8 cellular contexts compared by ENCODE assay signal in the genomic region with DNA sequence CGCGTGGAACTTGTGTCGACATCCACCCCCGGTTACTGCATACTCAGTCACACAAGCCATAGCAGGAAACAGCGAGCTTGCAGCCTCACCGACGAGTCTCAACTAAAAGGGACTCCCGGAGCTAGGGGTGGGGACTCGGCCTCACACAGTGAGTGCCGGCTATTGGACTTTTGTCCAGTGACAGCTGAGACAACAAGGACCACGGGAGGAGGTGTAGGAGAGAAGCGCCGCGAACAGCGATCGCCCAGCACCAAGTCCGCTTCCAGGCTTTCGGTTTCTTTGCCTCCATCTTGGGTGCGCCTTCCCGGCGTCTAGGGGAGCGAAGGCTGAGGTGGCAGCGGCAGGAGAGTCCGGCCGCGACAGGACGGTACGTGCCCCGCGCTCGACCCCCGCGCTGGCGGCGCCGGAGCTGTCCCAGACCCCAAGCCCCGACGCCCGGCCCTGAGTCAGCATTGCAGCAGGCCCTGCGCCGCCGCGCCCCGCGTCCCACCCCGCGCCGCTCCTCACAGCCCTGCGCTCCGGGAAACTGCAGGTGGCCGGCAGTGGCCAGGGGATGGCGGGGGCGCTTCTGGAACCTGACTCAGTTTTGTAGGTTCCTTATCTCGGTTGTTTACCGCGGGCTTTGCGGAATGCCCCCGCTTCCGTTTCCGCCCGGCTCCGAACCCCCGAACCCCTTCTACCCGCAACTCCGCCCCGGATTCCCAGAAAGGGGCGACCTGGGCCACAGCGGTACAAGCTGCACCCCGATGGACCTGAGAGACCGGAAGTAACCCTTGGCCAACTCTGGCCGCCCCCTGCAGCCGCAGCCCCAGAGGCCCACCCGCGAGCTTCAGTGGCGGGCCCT. TPM values are rescaled to one million over a fixed set of nuclear protein-coding genes. Genes with fewer than 3 reads are reported as not detected.
DNase-seq lines count a peak whose midpoint lies in the region; TF ChIP-seq lines count a peak whose summit lies in the region.

Gene CFLAR, plus strand, starts transcription at position 50 of the 844 bp plus-strand sequence. CDS start 13,702 bp downstream, outside the sequence.

- POLR2A ChIA-PET in GM10248 (lab: Yijun Ruan, JAX), result interaction anchor here (0.7 to 0.8 kb wide), 3 partner anchors 9 to 333 kb away, joined by 3 read pairs; no protein-coding TSS in a partner anchor
- POLR2A ChIA-PET in HEK293T (lab: Yijun Ruan, JAX), result interaction anchor here (0.7 to 1.7 kb wide), 14 partner anchors 10 to 227 kb away, joined by 3 to 9 read pairs (median 4); partner anchors contain the start of genes CASP10, HYCC2, NDUFB3 and NIF3L1

- H3K36me3 Mint-ChIP-seq in T-helper 1 cell treated with Interleukin-12 subunit alpha and Interleukin-12 subunit beta and Interleukin-4 antibody, amounts not matched to agents 30 μg/mL and 1 μg/mL, for 36 hours (ENCODE audit: low read depth), result peaks cover 29% of the 10 kb centered on the region

- H3K9me3 Mint-ChIP-seq in T-helper 1 cell treated with Interleukin-12 subunit alpha and Interleukin-12 subunit beta and Interleukin-4 antibody, amounts not matched to agents 30 μg/mL and 1 μg/mL, for 36 hours, result no peaks in the 10 kb centered on the region

- no peaks in the 10 kb centered on the region for H3K27me3 ChIP-seq in left ventricle myocardium inferior (ENCODE audit: low read depth)
- H3K27me3 ChIP-seq in uterus, result no peaks in the 10 kb centered on the region

- DNase-seq in GM10248 (ENCODE audit: extremely low spot score) (peak; percentile 80), HEK293T (ENCODE audit: extremely low spot score) (peak; percentile 61), NB4 (ENCODE audit: low read depth) (peak; percentile 96), amniotic stem cell (lab: John Stamatoyannopoulos, UW) (peak; percentile 25), left ventricle myocardium inferior (peak; percentile 77), pulmonary artery endothelial cell (ENCODE audit: low read depth, low spot score) (no peak), uterus (peak; percentile 65 to 76)

- H3K27ac Mint-ChIP-seq in T-helper 1 cell treated with Interleukin-12 subunit alpha and Interleukin-12 subunit beta and Interleukin-4 antibody, amounts not matched to agents 30 μg/mL and 1 μg/mL, for 36 hours, result peak within 1 kb of the TSS; percentile 99

- TF ChIP-seq CTCF in GM10248 (IDR thresholded peaks at IDR 0.05; ENCODE audit: control extremely low read depth, extremely low read depth, low read depth, missing control alignments) (no peak), NB4 (IDR thresholded peaks at IDR 0.05; ENCODE audit: low read depth, low read length) (no peak), left ventricle myocardium inferior (IDR thresholded peaks at IDR 0.05; ENCODE audit: borderline replicate concordance) (no peak), uterus (IDR thresholded peaks at IDR 0.05) (no peak)

- CTCF ChIA-PET in GM10248 (lab: Yijun Ruan, JAX), result interaction anchor here (0.6 to 4.5 kb wide), 12 partner anchors 10 to 211 kb away, joined by 3 to 19 read pairs (median 4); partner anchors contain the start of gene CASP10
- CTCF ChIA-PET in HEK293T (lab: Yijun Ruan, JAX), result interaction anchor here (0.6 to 1.3 kb wide), 2 partner anchors 41 to 76 kb away, joined by 3 to 4 read pairs; no protein-coding TSS in a partner anchor

- peaks cover 54% of the 10 kb centered on the region for H3K4me1 ChIP-seq in left ventricle myocardium inferior
- no peaks in the 10 kb centered on the region for H3K4me1 ChIP-seq in uterus

- no peaks in the 10 kb centered on the region for H3K27me3 Mint-ChIP-seq in T-helper 1 cell treated with Interleukin-12 subunit alpha and Interleukin-12 subunit beta and Interleukin-4 antibody, amounts not matched to agents 30 μg/mL and 1 μg/mL, for 36 hours (ENCODE audit: low read depth)

- peak; percentile 64 for TF ChIP-seq POLR2A in NB4 (IDR thresholded peaks at IDR 0.05; ENCODE audit: extremely low read depth, insufficient read length)
- peak; percentile 34 to 42 for TF ChIP-seq POLR2A in uterus (IDR thresholded peaks at IDR 0.05)

- H3K36me3 ChIP-seq in left ventricle myocardium inferior (no peaks in the 10 kb centered on the region), uterus (no peaks in the 10 kb centered on the region)

- H3K4me3 ChIP-seq in NB4 (ENCODE audit: low read depth, low read length) (peak within 1 kb of the TSS; percentile 98), left ventricle myocardium inferior (peak within 1 kb of the TSS; percentile 88), uterus (peak within 1 kb of the TSS; percentile 85 to 95)

- H3K4me1 Mint-ChIP-seq in T-helper 1 cell treated with Interleukin-12 subunit alpha and Interleukin-12 subunit beta and Interleukin-4 antibody, amounts not matched to agents 30 μg/mL and 1 μg/mL, for 36 hours (ENCODE audit: low read depth), result peaks cover 35% of the 10 kb centered on the region

- H3K9me3 ChIP-seq in left ventricle myocardium inferior (replicated peaks), result no peaks in the 10 kb centered on the region
- no peaks in the 10 kb centered on the region for H3K9me3 ChIP-seq in uterus

- intact Hi-C loops in left ventricle myocardium inferior (cut with micrococcal nuclease) (no loop called here), uterus (cut with DNase I; ENCODE audit: low total_unique reads) (no loop called here)

- H3K27ac ChIP-seq in left ventricle myocardium inferior (replicated peaks) (peak within 1 kb of the TSS; percentile 100), uterus (peak within 1 kb of the TSS; percentile 97 to 100)

- peak within 1 kb of the TSS; percentile 97 for H3K4me3 Mint-ChIP-seq in T-helper 1 cell treated with Interleukin-12 subunit alpha and Interleukin-12 subunit beta and Interleukin-4 antibody, amounts not matched to agents 30 μg/mL and 1 μg/mL, for 36 hours

TF ChIP-seq in HEK293T, 16 proteins besides CTCF, POLR2A, EP300 and RAD21:
- TF ChIP-seq FOXA1 (IDR thresholded peaks at IDR 0.05) (no peak), NFRKB (IDR thresholded peaks at IDR 0.05) (no peak), ARNT (IDR thresholded peaks at IDR 0.05) (no peak), ZNF384 (IDR thresholded peaks at IDR 0.05) (no peak)

RNA-seq across cellular contexts. Expression of gene CFLAR, which starts in this region (rescaled TPM):
- 238 TPM for total RNA-seq in left ventricle myocardium inferior
- total RNA-seq in pulmonary artery endothelial cell, result 228 and 323 TPM in 2 replicates
- 100 to 1,000 TPM; 176 to 217 (median 201) TPM for total RNA-seq in uterus
